25 cellular contexts compared by ENCODE assay signal in the genomic region with DNA sequence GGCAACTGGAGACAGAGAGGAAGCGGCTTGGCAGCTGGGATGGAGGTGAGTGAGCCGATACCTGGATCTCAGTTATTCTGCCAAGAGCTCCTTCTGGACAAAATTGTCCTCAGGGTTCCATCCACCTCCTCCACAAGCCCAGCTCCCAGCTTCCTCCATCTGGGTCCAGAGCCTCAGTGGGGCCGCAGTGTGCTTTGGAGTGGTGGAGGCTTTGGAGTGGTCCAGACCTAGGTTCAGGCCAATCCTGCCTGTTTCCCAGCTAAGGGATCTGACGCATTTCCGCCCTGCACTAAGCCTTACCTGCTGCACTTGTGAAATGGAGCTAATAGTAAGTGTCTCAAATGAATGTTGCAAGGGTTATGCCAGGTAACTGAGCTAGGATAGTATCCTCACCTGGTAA.
"Had no signal": no experiment of that assay in that cellular context is flagged by ENCODE, and none has a peak within 500 bp of the region (broad histone marks: within the 10 kb centered on the region; RNA-seq: fewer than 3 reads in every experiment).

No MANE protein-coding gene starts in this region.

- H3K27ac ChIP-seq: HL-60, KMS-11, SJSA1, SK-N-MC had no signal

- H3K4me3 ChIP-seq: K562, SJSA1, SK-N-MC had no signal

- DNase-seq: Kasumi-1, MM.1S, NCI-H1092 treated with DMSO at 0.1 percent for 48 hours, NCI-H1436, NCI-H187, NCI-H2029, NCI-H2081 treated with DMSO at 0.1 percent for 48 hours, NCI-H2171, NCI-H226, NCI-H446, NCI-H510A, NCI-H524 treated with DMSO at 0.1 percent for 48 hours, NCI-H69, NCI-H774, Right ventricle myocardium superior, RPMI8226, SIG-M5 had no signal

- ATAC-seq: K562 had no signal

- H3K4me1 Mint-ChIP-seq: IgD-negative memory B cell had no signal

- FAIRE-seq: HTR-8/SVneo, K562, RCC 7860 had no signal

- H3K27ac Mint-ChIP-seq: IgD-negative memory B cell had no signal

- H3K36me3 Mint-ChIP-seq: IgD-negative memory B cell had no signal

- H3K9me3 ChIP-seq: SJSA1 had no signal

- H3K4me1 ChIP-seq: SJSA1 had no signal

- H3K36me3 ChIP-seq: SJSA1 had no signal

- H3K4me3 Mint-ChIP-seq: IgD-negative memory B cell had no signal
